15 cellular contexts compared by ENCODE assay signal in the genomic region with DNA sequence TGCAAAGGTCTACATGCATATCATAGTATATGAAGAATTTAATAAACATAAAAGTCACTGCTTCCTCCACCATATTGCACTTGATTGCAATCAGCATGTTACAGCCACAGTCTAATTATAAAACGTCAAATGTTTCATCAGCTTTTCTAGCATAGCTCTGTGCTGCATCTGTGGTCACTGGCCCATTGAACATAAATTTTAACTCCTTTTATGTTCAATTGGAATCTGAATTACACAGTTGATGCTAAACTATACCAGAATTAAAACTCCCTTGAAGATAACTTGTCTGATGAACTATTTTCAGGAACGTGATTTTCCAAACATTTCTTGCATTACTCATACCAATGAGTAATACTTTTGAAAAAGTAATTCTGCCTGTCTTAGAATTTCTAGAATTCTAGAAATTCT.
DNase-seq lines count a peak whose midpoint lies in the region; ATAC-seq and TF ChIP-seq lines count a peak whose summit lies in the region.
"Had no signal": no experiment of that assay in that cellular context is flagged by ENCODE, and none has a peak within 500 bp of the region (broad histone marks: within the 10 kb centered on the region; RNA-seq: fewer than 3 reads in every experiment).

No MANE protein-coding gene starts in this region.

- in situ Hi-C loops in ACHN (cut with HindIII; ENCODE audit: low pct_ligation_motif_present, low pct_unique_long_range_greater_than_20kb, low sequenced_read_pairs): no loop called here

- H3K4me3 ChIP-seq in CD4-positive, alpha-beta memory T cell (ENCODE audit: low read length in 2 of 2): no peak overlapping the region
- H3K4me3 ChIP-seq in psoas muscle: no peak overlapping the region
- H3K4me3 ChIP-seq: body of pancreas, tibial artery had no signal

- CTCF ChIA-PET in CD4-positive, alpha-beta memory T cell (lab: Charles Lee; ENCODE audit: partially characterized antibody): no interaction called here
- CTCF ChIA-PET in activated CD8-positive, alpha-beta T cell treated with anti-CD3 and anti-CD28 coated beads for 36 hours (lab: Charles Lee): no interaction called here

- no peak overlapping the region for H3K27ac ChIP-seq in CD4-positive, alpha-beta memory T cell (ENCODE audit: low read depth, low read length)
- H3K27ac ChIP-seq in psoas muscle: no peak overlapping the region
- H3K27ac ChIP-seq: body of pancreas, tibial artery had no signal

- POLR2A ChIA-PET in CD4-positive, alpha-beta memory T cell (lab: Charles Lee; ENCODE audit: partially characterized antibody): no interaction called here
- POLR2A ChIA-PET in activated CD8-positive, alpha-beta T cell treated with anti-CD3 and anti-CD28 coated beads for 36 hours (lab: Charles Lee): no interaction called here

- no peaks in the 10 kb centered on the region for H3K4me1 ChIP-seq in CD4-positive, alpha-beta memory T cell (ENCODE audit: insufficient read depth, low read length)
- no peaks in the 10 kb centered on the region for H3K4me1 ChIP-seq in psoas muscle
- H3K4me1 ChIP-seq: body of pancreas, tibial artery had no signal

- no peak for TF ChIP-seq CTCF in psoas muscle (IDR thresholded peaks at IDR 0.05)
- TF ChIP-seq CTCF in activated CD8-positive, alpha-beta T cell treated with anti-CD3 and anti-CD28 coated beads for 36 hours (IDR thresholded peaks at IDR 0.05): no peak

- no peaks in the 10 kb centered on the region for H3K9me3 ChIP-seq in CD4-positive, alpha-beta memory T cell (ENCODE audit: control insufficient read depth in 1 of 2, low read length in 2 of 2)
- no peaks in the 10 kb centered on the region for H3K9me3 ChIP-seq in psoas muscle
- H3K9me3 ChIP-seq: body of pancreas, tibial artery had no signal

- peak; percentile 63 for DNase-seq in ACHN
- DNase-seq in HT1080 (ENCODE audit: low read depth): peak; percentile 45
- peak; percentile 14 for DNase-seq in amniotic stem cell (lab: John Stamatoyannopoulos, UW)
- peak; percentile 24 for DNase-seq in foreskin melanocyte
- no peak for DNase-seq in NCI-H1436 (lab: John Stamatoyannopoulos, UW)
- DNase-seq in CD4-positive, alpha-beta memory T cell: no peak
- DNase-seq in psoas muscle: no peak
- DNase-seq in activated CD8-positive, alpha-beta T cell treated with anti-CD3 and anti-CD28 coated beads for 36 hours: no peak
- DNase-seq: activated gamma-delta T cell; body of pancreas; DMS 273 treated with DMSO at 0.1 percent for 48 hours; right cardiac atrium; stimulated activated CD4-positive, alpha-beta T cell treated with anti-CD3 and anti-CD28 coated beads, Interleukin-4, amount 100 ng/mL, for 24 hours; tibial artery had no signal

- no peaks in the 10 kb centered on the region for H3K27me3 Mint-ChIP-seq in CD4-positive, alpha-beta memory T cell
- H3K27me3 Mint-ChIP-seq in activated CD8-positive, alpha-beta T cell treated with anti-CD3 and anti-CD28 coated beads for 36 hours: no peaks in the 10 kb centered on the region
- H3K27me3 Mint-ChIP-seq: memory B cell had no signal

- H3K36me3 ChIP-seq in CD4-positive, alpha-beta memory T cell (ENCODE audit: insufficient read depth, low read length): no peaks in the 10 kb centered on the region
- H3K36me3 ChIP-seq in psoas muscle (ENCODE audit: insufficient read depth in 1 of 2, low read depth in 1 of 2): no peaks in the 10 kb centered on the region
- H3K36me3 ChIP-seq: tibial artery had no signal

- H3K27me3 ChIP-seq in CD4-positive, alpha-beta memory T cell (ENCODE audit: insufficient read depth, low read length): no peaks in the 10 kb centered on the region
- H3K27me3 ChIP-seq in psoas muscle (ENCODE audit: insufficient read depth in 3 of 3, low read length in 2 of 3): no peaks in the 10 kb centered on the region
- H3K27me3 ChIP-seq: body of pancreas, tibial artery had no signal

- no peaks in the 10 kb centered on the region for H3K4me1 Mint-ChIP-seq in CD4-positive, alpha-beta memory T cell
- no peaks in the 10 kb centered on the region for H3K4me1 Mint-ChIP-seq in activated CD8-positive, alpha-beta T cell treated with anti-CD3 and anti-CD28 coated beads for 36 hours (ENCODE audit: low read depth)

- peaks cover 0 to 3% (median 0%) of the 10 kb centered on the region in 8 donors for H3K9me3 Mint-ChIP-seq in CD4-positive, alpha-beta memory T cell
- H3K9me3 Mint-ChIP-seq in activated CD8-positive, alpha-beta T cell treated with anti-CD3 and anti-CD28 coated beads for 36 hours: no peaks in the 10 kb centered on the region
- H3K9me3 Mint-ChIP-seq: memory B cell had no signal

- no peaks in the 10 kb centered on the region for H3K36me3 Mint-ChIP-seq in CD4-positive, alpha-beta memory T cell
- H3K36me3 Mint-ChIP-seq in activated CD8-positive, alpha-beta T cell treated with anti-CD3 and anti-CD28 coated beads for 36 hours (ENCODE audit: low read depth): no peaks in the 10 kb centered on the region
- H3K36me3 Mint-ChIP-seq: memory B cell had no signal

- intact Hi-C loops in CD4-positive, alpha-beta memory T cell (cut with micrococcal nuclease): no loop called here
- intact Hi-C loops in psoas muscle (cut with DNase I): no loop called here
- intact Hi-C loops in activated CD8-positive, alpha-beta T cell treated with anti-CD3 and anti-CD28 coated beads for 36 hours (cut with micrococcal nuclease): no loop called here

- 35 to 60% (median 41%) methylated on average over 2 of the region's 2 CpGs for WGBS in psoas muscle, 3 donors

- no peak overlapping the region for H3K27ac Mint-ChIP-seq in CD4-positive, alpha-beta memory T cell
- no peak overlapping the region for H3K27ac Mint-ChIP-seq in activated CD8-positive, alpha-beta T cell treated with anti-CD3 and anti-CD28 coated beads for 36 hours
- H3K27ac Mint-ChIP-seq: memory B cell had no signal

- H3K4me3 Mint-ChIP-seq in CD4-positive, alpha-beta memory T cell: no peak overlapping the region
- H3K4me3 Mint-ChIP-seq in activated CD8-positive, alpha-beta T cell treated with anti-CD3 and anti-CD28 coated beads for 36 hours: no peak overlapping the region
- H3K4me3 Mint-ChIP-seq: memory B cell had no signal

- ATAC-seq in psoas muscle: no peak
- ATAC-seq in activated CD8-positive, alpha-beta T cell treated with anti-CD3 and anti-CD28 coated beads for 36 hours: no peak
- ATAC-seq: body of pancreas, right cardiac atrium had no signal

Comparison
In these comparisons a context has a peak if more than half of its experiments do, and no peak if none do; other contexts are left out.
1. DNase-seq: peak in ACHN (single experiment), HT1080 (single experiment), amniotic stem cell (single experiment) and foreskin melanocyte (single experiment); none in NCI-H1436 (single experiment), CD4-positive, alpha-beta memory T cell (0 of 5), psoas muscle (0 of 2) and activated CD8-positive, alpha-beta T cell treated with anti-CD3 and anti-CD28 coated beads for 36 hours (single experiment).